Comparison of ENCODE assay signal across 9 cellular contexts in genomic region chr15:52527196-52527897, GRCh38. TPM values are rescaled to one million over a fixed set of nuclear protein-coding genes. Genes with fewer than 3 reads are reported as not detected.
DNase-seq lines count a peak whose midpoint lies in the region; ATAC-seq, FAIRE-seq and TF ChIP-seq lines count a peak whose summit lies in the region.
"Had no signal": no experiment of that assay in that cellular context is flagged by ENCODE, and none has a peak within 500 bp of the region (broad histone marks: within the 10 kb centered on the region; RNA-seq: fewer than 3 reads in every experiment).

No MANE protein-coding gene starts in this region.

- peak overlapping the region; percentile 73 for H3K27ac ChIP-seq in Panc1 (ENCODE audit: low read length)
- H3K27ac ChIP-seq in epithelial cell of prostate: peak overlapping the region; percentile 73
- peak overlapping the region; percentile 91 for H3K27ac ChIP-seq in psoas muscle

- POLR2A ChIA-PET in Panc1 (lab: Charles Lee): no interaction called here

- H3K27me3 ChIP-seq in Panc1 (ENCODE audit: control insufficient read depth, insufficient read depth, low read length) (no peaks in the 10 kb centered on the region), psoas muscle (ENCODE audit: insufficient read depth in 3 of 3, low read length in 2 of 3) (no peaks in the 10 kb centered on the region)

- FAIRE-seq in GM12892 (lab: Jason Lieb, UNC): no peak

- in situ Hi-C loops in G401 (cut with HindIII; ENCODE audit: low sequenced_read_pairs): no loop called here
- in situ Hi-C loops in Panc1 (cut with HindIII; ENCODE audit: low pct_unique_long_range_greater_than_20kb, low sequenced_read_pairs): no loop called here

- 82 to 90% (median 83%) methylated on average over 7 of the region's 7 CpGs for WGBS in psoas muscle, 3 donors

- H3K4me3 ChIP-seq in Panc1 (ENCODE audit: low read depth in 2 of 2, low read length in 2 of 2) (peak overlapping the region; percentile 77 to 79), psoas muscle (peak overlapping the region; percentile 94)

- no peaks in the 10 kb centered on the region for H3K36me3 ChIP-seq in Panc1 (ENCODE audit: control insufficient read depth, insufficient read depth, low read length)
- no peaks in the 10 kb centered on the region for H3K36me3 ChIP-seq in psoas muscle (ENCODE audit: insufficient read depth in 1 of 2, low read depth in 1 of 2)
- H3K36me3 ChIP-seq: spleen had no signal

- no peak for TF ChIP-seq CTCF in Panc1 (IDR thresholded peaks at IDR 0.05)
- no peak for TF ChIP-seq CTCF in psoas muscle (IDR thresholded peaks at IDR 0.05)

- BruUV-seq in Panc1 (replicated peaks; lab: Mats Ljungman, UMichigan): no TSS peak

- DNase-seq in G401 (ENCODE audit: low spot score): peak; percentile 20
- DNase-seq in Panc1 (ENCODE audit: low read depth, low spot score): no peak
- DNase-seq in epithelial cell of prostate (ENCODE audit: low read depth, low spot score): no peak
- no peak for DNase-seq in psoas muscle
- no peak for DNase-seq in HK-2 (ENCODE audit: unreplicated experiment)
- no peak for DNase-seq in head of caudate nucleus
- no peak for DNase-seq in GM12892 (ENCODE audit: insufficient read length)

- TF ChIP-seq POLR2A in GM12892 (IDR thresholded peaks at IDR 0.05; ENCODE audit: low read depth, low read length): no peak

- CTCF ChIA-PET in Panc1 (lab: Charles Lee): no interaction called here

- ATAC-seq in Panc1: no peak
- ATAC-seq in psoas muscle: no peak
- ATAC-seq in HG02870 (IDR thresholded peaks at IDR 0.05; ENCODE audit: unreplicated experiment): no peak

- intact Hi-C loops in Panc1 (cut with micrococcal nuclease; ENCODE audit: unreplicated experiment): loop anchor here (10.0 kb wide), 2 partner anchors 193 to 273 kb away; no protein-coding TSS in a partner anchor
- intact Hi-C loops in psoas muscle (cut with DNase I): loop anchor here (5.0 to 10.0 kb wide), 3 partner anchors 35 to 193 kb away; partner anchors contain the start of gene ARPP19 (in 1 of the 2)
- intact Hi-C loops in head of caudate nucleus (cut with DNase I): loop anchor here (10.0 kb wide), 2 partner anchors 63 to 193 kb away; no protein-coding TSS in a partner anchor

- H3K9me3 ChIP-seq in Panc1 (ENCODE audit: control insufficient read depth, insufficient read depth, low read depth, low read length): no peaks in the 10 kb centered on the region
- no peaks in the 10 kb centered on the region for H3K9me3 ChIP-seq in psoas muscle
- H3K9me3 ChIP-seq: spleen had no signal

- peaks cover 11% of the 10 kb centered on the region for H3K4me1 ChIP-seq in Panc1 (ENCODE audit: control insufficient read depth, insufficient read depth, low read length)
- H3K4me1 ChIP-seq in psoas muscle: peaks cover 38% of the 10 kb centered on the region

RNA-seq across cellular contexts. Expression of gene MYO5A, which starts 1.3 kb away (rescaled TPM):
- 5.5 and 10.0 TPM in 2 replicates for total RNA-seq in G401 (2014; rRNA removed; shearing (Covaris generic))
- total RNA-seq in Panc1 (2021; ENCODE audit: unreplicated experiment) (61.1 TPM), psoas muscle (1 to 10 TPM; 5.0 to 9.9 (median 7.8) TPM)
- 22.3 TPM for polyA plus RNA-seq in Panc1 (2012; ENCODE audit: insufficient read length)
- 1 to 10 TPM; 3.6 to 7.7 (median 4.4) TPM for polyA plus RNA-seq in psoas muscle
- 16.9 TPM for polyA plus RNA-seq in GM12892 (2012; ENCODE audit: missing spikeins)

RNA-seq across cellular contexts. Expression of gene ARPP19, which starts 41.5 kb away (rescaled TPM):
- 30.8 and 60.3 TPM in 2 replicates for total RNA-seq in G401 (2014; rRNA removed; shearing (Covaris generic))
- total RNA-seq in Panc1 (2021; ENCODE audit: unreplicated experiment): 153 TPM
- 56.4 TPM for polyA plus RNA-seq in Panc1 (2012; ENCODE audit: insufficient read length)
- 100 to 1,000 TPM; 161 to 372 (median 274) TPM for total RNA-seq in psoas muscle
- polyA plus RNA-seq in psoas muscle: 100 to 1,000 TPM; 134 to 374 (median 256) TPM
- 90.0 TPM for polyA plus RNA-seq in GM12892 (2012; ENCODE audit: missing spikeins)
